In the genomic region with DNA sequence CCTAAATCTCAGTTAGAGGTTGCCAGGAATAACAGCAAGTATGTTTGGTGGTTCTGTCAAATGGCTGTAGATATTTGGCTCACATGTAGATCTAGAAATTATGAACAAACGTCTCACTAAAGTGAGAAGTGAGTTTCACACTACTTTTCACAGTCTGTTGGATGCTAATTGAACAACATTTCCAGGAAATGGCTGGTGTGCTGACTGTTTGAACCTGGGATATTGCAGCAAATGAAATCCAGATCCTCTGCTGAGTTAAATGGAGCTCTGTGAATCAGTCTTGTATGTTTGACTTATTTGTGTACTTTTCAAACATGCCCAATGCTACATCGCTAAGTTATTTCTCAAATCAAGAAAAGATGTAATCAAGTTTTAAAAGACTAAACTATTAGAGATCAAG, we compare ENCODE assay signal across 2 cellular contexts.
TF ChIP-seq lines count a peak whose summit lies in the region.

No MANE protein-coding gene starts in this region.

TF ChIP-seq in liver, 16 proteins besides CTCF, POLR2A, EP300 and RAD21:
- TF ChIP-seq RXRA (IDR thresholded peaks at IDR 0.05) = no peak
- TF ChIP-seq FOXA2 (IDR thresholded peaks at IDR 0.05) = peak; percentile 2
- no peak for TF ChIP-seq FOXA1 (IDR thresholded peaks at IDR 0.05)
TF ChIP-seq in liver: peak in this region for 1.

TF ChIP-seq in HepG2, 621 proteins besides CTCF, POLR2A, EP300 and RAD21:
- TF ChIP-seq, protein P1, sequence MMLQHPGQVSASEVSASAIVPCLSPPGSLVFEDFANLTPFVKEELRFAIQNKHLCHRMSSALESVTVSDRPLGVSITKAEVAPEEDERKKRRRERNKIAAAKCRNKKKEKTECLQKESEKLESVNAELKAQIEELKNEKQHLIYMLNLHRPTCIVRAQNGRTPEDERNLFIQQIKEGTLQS (CRISPR knock-in tag; IDR thresholded peaks at IDR 0.05) = no peak
- TF ChIP-seq PCBP2 (optimal IDR thresholded peaks at IDR 0.05; ENCODE audit: low read depth, low read length, poor library complexity, severe bottlenecking) (no peak), ZMYM2 (CRISPR knock-in tag; IDR thresholded peaks at IDR 0.05) (no peak), ZNF616 (CRISPR knock-in tag; IDR thresholded peaks at IDR 0.05; ENCODE audit: low read depth) (no peak), BHLHE40 (IDR thresholded peaks at IDR 0.05; ENCODE audit: low read length) (no peak), ZNF652 (CRISPR knock-in tag; IDR thresholded peaks at IDR 0.05; ENCODE audit: borderline replicate concordance, low read depth) (no peak), RBM22 (optimal IDR thresholded peaks at IDR 0.05; ENCODE audit: low read length) (no peak), HNRNPLL (IDR thresholded peaks at IDR 0.05; ENCODE audit: low read depth, low read length, poor library complexity, severe bottlenecking) (no peak), JUN (CRISPR knock-in tag; IDR thresholded peaks at IDR 0.05) (no peak), NR2C2 (CRISPR knock-in tag; IDR thresholded peaks at IDR 0.05; ENCODE audit: borderline replicate concordance) (no peak), ZNF143 (CRISPR knock-in tag; IDR thresholded peaks at IDR 0.05) (no peak), EHMT2 (IDR thresholded peaks at IDR 0.05; ENCODE audit: borderline replicate concordance, low read depth, low read length) (no peak), ZFP82 (CRISPR knock-in tag; IDR thresholded peaks at IDR 0.05; ENCODE audit: borderline replicate concordance) (no peak), ZNF749 (CRISPR knock-in tag; IDR thresholded peaks at IDR 0.05; ENCODE audit: borderline replicate concordance) (no peak), ZNF660 (CRISPR knock-in tag; IDR thresholded peaks at IDR 0.05; ENCODE audit: borderline replicate concordance, low read depth) (no peak), SUZ12 (IDR thresholded peaks at IDR 0.05; ENCODE audit: low read depth, low read length) (no peak)
- TF ChIP-seq, protein P2, sequence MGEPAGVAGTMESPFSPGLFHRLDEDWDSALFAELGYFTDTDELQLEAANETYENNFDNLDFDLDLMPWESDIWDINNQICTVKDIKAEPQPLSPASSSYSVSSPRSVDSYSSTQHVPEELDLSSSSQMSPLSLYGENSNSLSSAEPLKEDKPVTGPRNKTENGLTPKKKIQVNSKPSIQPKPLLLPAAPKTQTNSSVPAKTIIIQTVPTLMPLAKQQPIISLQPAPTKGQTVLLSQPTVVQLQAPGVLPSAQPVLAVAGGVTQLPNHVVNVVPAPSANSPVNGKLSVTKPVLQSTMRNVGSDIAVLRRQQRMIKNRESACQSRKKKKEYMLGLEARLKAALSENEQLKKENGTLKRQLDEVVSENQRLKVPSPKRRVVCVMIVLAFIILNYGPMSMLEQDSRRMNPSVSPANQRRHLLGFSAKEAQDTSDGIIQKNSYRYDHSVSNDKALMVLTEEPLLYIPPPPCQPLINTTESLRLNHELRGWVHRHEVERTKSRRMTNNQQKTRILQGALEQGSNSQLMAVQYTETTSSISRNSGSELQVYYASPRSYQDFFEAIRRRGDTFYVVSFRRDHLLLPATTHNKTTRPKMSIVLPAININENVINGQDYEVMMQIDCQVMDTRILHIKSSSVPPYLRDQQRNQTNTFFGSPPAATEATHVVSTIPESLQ (CRISPR knock-in tag; conservative IDR thresholded peaks at IDR 0.05) = no peak
- TF ChIP-seq, protein P3, sequence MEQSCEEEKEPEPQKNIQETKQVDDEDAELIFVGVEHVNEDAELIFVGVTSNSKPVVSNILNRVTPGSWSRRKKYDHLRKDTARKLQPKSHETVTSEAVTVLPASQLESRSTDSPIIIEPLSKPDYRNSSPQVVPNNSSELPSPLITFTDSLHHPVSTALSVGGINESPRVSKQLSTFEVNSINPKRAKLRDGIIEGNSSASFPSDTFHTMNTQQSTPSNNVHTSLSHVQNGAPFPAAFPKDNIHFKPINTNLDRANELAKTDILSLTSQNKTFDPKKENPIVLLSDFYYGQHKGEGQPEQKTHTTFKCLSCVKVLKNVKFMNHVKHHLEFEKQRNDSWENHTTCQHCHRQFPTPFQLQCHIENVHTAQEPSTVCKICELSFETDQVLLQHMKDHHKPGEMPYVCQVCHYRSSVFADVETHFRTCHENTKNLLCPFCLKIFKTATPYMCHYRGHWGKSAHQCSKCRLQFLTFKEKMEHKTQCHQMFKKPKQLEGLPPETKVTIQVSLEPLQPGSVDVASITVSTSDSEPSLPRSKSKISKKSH (CRISPR knock-in tag; IDR thresholded peaks at IDR 0.05; ENCODE audit: borderline replicate concordance) = no peak
- TF ChIP-seq, protein P4, sequence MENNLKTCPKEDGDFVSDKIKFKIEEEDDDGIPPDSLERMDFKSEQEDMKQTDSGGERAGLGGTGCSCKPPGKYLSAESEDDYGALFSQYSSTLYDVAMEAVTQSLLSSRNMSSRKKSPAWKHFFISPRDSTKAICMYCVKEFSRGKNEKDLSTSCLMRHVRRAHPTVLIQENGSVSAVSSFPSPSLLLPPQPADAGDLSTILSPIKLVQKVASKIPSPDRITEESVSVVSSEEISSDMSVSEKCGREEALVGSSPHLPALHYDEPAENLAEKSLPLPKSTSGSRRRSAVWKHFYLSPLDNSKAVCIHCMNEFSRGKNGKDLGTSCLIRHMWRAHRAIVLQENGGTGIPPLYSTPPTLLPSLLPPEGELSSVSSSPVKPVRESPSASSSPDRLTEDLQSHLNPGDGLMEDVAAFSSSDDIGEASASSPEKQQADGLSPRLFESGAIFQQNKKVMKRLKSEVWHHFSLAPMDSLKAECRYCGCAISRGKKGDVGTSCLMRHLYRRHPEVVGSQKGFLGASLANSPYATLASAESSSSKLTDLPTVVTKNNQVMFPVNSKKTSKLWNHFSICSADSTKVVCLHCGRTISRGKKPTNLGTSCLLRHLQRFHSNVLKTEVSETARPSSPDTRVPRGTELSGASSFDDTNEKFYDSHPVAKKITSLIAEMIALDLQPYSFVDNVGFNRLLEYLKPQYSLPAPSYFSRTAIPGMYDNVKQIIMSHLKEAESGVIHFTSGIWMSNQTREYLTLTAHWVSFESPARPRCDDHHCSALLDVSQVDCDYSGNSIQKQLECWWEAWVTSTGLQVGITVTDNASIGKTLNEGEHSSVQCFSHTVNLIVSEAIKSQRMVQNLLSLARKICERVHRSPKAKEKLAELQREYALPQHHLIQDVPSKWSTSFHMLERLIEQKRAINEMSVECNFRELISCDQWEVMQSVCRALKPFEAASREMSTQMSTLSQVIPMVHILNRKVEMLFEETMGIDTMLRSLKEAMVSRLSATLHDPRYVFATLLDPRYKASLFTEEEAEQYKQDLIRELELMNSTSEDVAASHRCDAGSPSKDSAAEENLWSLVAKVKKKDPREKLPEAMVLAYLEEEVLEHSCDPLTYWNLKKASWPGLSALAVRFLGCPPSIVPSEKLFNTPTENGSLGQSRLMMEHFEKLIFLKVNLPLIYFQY (CRISPR knock-in tag; IDR thresholded peaks at IDR 0.05; ENCODE audit: borderline replicate concordance) = no peak
- TF ChIP-seq, protein P5, sequence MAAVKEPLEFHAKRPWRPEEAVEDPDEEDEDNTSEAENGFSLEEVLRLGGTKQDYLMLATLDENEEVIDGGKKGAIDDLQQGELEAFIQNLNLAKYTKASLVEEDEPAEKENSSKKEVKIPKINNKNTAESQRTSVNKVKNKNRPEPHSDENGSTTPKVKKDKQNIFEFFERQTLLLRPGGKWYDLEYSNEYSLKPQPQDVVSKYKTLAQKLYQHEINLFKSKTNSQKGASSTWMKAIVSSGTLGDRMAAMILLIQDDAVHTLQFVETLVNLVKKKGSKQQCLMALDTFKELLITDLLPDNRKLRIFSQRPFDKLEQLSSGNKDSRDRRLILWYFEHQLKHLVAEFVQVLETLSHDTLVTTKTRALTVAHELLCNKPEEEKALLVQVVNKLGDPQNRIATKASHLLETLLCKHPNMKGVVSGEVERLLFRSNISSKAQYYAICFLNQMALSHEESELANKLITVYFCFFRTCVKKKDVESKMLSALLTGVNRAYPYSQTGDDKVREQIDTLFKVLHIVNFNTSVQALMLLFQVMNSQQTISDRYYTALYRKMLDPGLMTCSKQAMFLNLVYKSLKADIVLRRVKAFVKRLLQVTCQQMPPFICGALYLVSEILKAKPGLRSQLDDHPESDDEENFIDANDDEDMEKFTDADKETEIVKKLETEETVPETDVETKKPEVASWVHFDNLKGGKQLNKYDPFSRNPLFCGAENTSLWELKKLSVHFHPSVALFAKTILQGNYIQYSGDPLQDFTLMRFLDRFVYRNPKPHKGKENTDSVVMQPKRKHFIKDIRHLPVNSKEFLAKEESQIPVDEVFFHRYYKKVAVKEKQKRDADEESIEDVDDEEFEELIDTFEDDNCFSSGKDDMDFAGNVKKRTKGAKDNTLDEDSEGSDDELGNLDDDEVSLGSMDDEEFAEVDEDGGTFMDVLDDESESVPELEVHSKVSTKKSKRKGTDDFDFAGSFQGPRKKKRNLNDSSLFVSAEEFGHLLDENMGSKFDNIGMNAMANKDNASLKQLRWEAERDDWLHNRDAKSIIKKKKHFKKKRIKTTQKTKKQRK (IDR thresholded peaks at IDR 0.05; ENCODE audit: low read length) = no peak
